8 cellular contexts compared by ENCODE assay signal in the genomic region with DNA sequence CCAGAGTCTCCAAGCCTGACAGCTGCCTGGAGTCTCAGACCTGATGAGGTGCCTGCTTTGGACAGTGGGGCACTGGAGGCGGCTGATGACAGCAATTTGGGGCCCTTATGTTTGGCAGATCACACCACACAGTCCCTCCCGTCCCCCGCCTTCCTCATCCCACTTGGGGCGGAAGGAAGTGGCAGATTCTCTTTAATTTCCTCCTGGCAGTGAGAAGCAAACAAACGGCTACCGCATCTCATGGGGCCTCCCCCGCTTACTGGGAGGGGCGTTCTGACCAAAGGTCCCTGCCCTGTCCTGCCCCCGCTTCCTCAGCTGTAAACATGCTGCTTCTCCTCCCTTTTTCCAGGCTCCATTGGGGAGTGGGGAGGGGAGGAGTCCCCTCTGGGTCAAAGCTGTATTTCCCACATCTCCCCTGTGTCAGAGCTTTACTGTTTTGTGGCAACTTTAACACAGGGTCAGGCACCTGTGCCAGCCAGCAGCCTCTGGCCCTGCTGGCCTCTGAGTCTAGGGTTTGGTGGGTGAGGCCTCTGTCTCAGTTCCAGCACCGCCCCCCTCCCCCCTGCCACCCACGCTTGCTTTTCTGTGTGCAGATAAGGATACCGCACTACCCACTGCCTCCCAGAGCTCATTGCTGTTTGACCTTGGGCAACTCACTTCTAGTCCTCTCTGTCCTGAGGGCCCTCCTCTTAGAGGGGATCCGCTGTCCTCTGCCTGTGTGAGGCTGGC. TPM values are rescaled to one million over a fixed set of nuclear protein-coding genes. Genes with fewer than 3 reads are reported as not detected.
DNase-seq lines count a peak whose midpoint lies in the region; ATAC-seq, FAIRE-seq and TF ChIP-seq lines count a peak whose summit lies in the region.

No MANE protein-coding gene starts in this region.

- peaks cover 60% of the 10 kb centered on the region for H3K79me2 ChIP-seq in Loucy (ENCODE audit: insufficient read depth, low read length)

- WGBS in small intestine, 3 donors, result 6 to 15% (median 14%) methylated on average over 12 to 13 of the region's 13 CpGs

- no peak for ATAC-seq in HG03108 (IDR thresholded peaks at IDR 0.05; ENCODE audit: unreplicated experiment)

- no peaks in the 10 kb centered on the region for H3K36me3 ChIP-seq in Loucy (ENCODE audit: insufficient read depth, low read length)
- peaks cover 0 to 3% of the 10 kb centered on the region in 2 donors for H3K36me3 ChIP-seq in small intestine (ENCODE audit: control insufficient read depth in 2 of 2, insufficient read depth in 2 of 2, low read length in 2 of 2)
- peaks cover 21% of the 10 kb centered on the region for H3K36me3 ChIP-seq in HAP-1 (replicated peaks)

- peak; percentile 84 for DNase-seq in activated CD8-positive, alpha-beta memory T cell treated with anti-CD3 and anti-CD28 coated beads, Interleukin-2, amount 50 U/mL, for 48 hours
- DNase-seq in germinal center (ENCODE audit: low spot score) (peak; percentile 45), small intestine (peak; percentile 91), NCI-H1417 treated with DMSO at 0.1 percent for 48 hours (lab: John Stamatoyannopoulos, UW) (no peak), iPS-NIHi11 (ENCODE audit: low spot score) (no peak), HAP-1 (ENCODE audit: low spot score in 2 of 2) (no peak)

- no peaks in the 10 kb centered on the region for H4K20me1 ChIP-seq in Loucy (ENCODE audit: insufficient read depth, low read length, poor library complexity, severe bottlenecking)

- peak overlapping the region; percentile 86 for H3K4me2 ChIP-seq in Loucy (ENCODE audit: low read depth, low read length, poor library complexity, severe bottlenecking)

- H3K9me2 ChIP-seq in Loucy (replicated peaks; ENCODE audit: low read depth, low read length), result no peaks in the 10 kb centered on the region

- in situ Hi-C loops in HAP-1 (cut with MboI; ENCODE audit: low sequenced_read_pairs), result no loop called here

- peak overlapping the region; percentile 88 to 90 for H3K27ac ChIP-seq in small intestine (ENCODE audit: low read depth in 1 of 2, low read length in 1 of 2)

- no peak for FAIRE-seq in small intestine (lab: Jason Lieb, UNC)

- H3K27me3 ChIP-seq in Loucy (ENCODE audit: insufficient read depth, low read length, poor library complexity, severe bottlenecking) (no peaks in the 10 kb centered on the region), small intestine (ENCODE audit: control insufficient read depth in 2 of 2, insufficient read depth in 2 of 2, low read length in 2 of 2) (no peaks in the 10 kb centered on the region), HAP-1 (ENCODE audit: low read depth) (no peaks in the 10 kb centered on the region)

- H3K4me3 ChIP-seq in Loucy (ENCODE audit: low read length, poor library complexity, severe bottlenecking) (peak overlapping the region; percentile 64), small intestine (ENCODE audit: low read depth in 1 of 2, low read length in 2 of 2) (no peak overlapping the region), HAP-1 (no peak overlapping the region)

- TF ChIP-seq CTCF in Loucy (conservative IDR thresholded peaks at IDR 0.05; ENCODE audit: low read length), result no peak

- H2AFZ ChIP-seq in Loucy (ENCODE audit: low read length), result no peak overlapping the region

- peaks cover 85% of the 10 kb centered on the region for H3K4me1 ChIP-seq in Loucy (ENCODE audit: insufficient read depth, low read length, poor library complexity, severe bottlenecking)
- peaks cover 24 to 34% of the 10 kb centered on the region in 2 donors for H3K4me1 ChIP-seq in small intestine (ENCODE audit: control insufficient read depth in 2 of 2, insufficient read depth in 1 of 2, low read depth in 1 of 2, low read length in 1 of 2)
- H3K4me1 ChIP-seq in HAP-1, result peaks cover 8% of the 10 kb centered on the region

- peaks cover 11% of the 10 kb centered on the region; the same call in 1 of the 2 replicates for H3F3A ChIP-seq in Loucy (ENCODE audit: low read depth)

- peak overlapping the region; percentile 85 for H3K9ac ChIP-seq in Loucy (ENCODE audit: low read depth, low read length, poor library complexity, severe bottlenecking)

- H3K9me3 ChIP-seq in Loucy (ENCODE audit: insufficient read depth, low read depth, low read length), result no peaks in the 10 kb centered on the region
- H3K9me3 ChIP-seq in small intestine (ENCODE audit: control insufficient read depth, low read depth), result no peaks in the 10 kb centered on the region
- no peaks in the 10 kb centered on the region for H3K9me3 ChIP-seq in HAP-1

RNA-seq across cellular contexts. Expression of a gene that starts 5.4 kb away (rescaled TPM):
- 10 to 100 TPM; 10.8 to 13.9 (median 13.6) TPM for polyA plus RNA-seq in small intestine

RNA-seq across cellular contexts. Expression of a gene that starts 56.7 kb away (rescaled TPM):
- polyA plus RNA-seq in small intestine, result 10 to 100 TPM in 1 of 3 donors, 1 to 10 TPM in 2; 7.6 to 12.1 (median 7.8) TPM

RNA-seq across cellular contexts. Expression of a gene that starts 56.7 kb away (rescaled TPM):
- 10 to 100 TPM in 1 of 3 donors, 1 to 10 TPM in 2; 3.8 to 14.6 (median 7.6) TPM for polyA plus RNA-seq in small intestine

Comparison
In these comparisons a context has a peak if more than half of its experiments do, and no peak if none do; other contexts are left out.
1. DNase-seq: peak in activated CD8-positive, alpha-beta memory T cell treated with anti-CD3 and anti-CD28 coated beads, Interleukin-2, amount 50 U/mL, for 48 hours (single experiment), germinal center (single experiment) and small intestine (single experiment); none in NCI-H1417 treated with DMSO at 0.1 percent for 48 hours (single experiment), iPS-NIHi11 (single experiment) and HAP-1 (0 of 2).